ENCODE assay signal across 1 cellular context in genomic region chr18:35155403-35156117, GRCh38.
TF ChIP-seq lines count a peak whose summit lies in the region.

No MANE protein-coding gene starts in this region.

TF ChIP-seq in HepG2, 621 proteins besides CTCF, POLR2A, EP300 and RAD21 (continued from another document):
- TF ChIP-seq ZNF576 (CRISPR knock-in tag; IDR thresholded peaks at IDR 0.05) = no peak
- no peak for TF ChIP-seq FLYWCH1 (CRISPR knock-in tag; IDR thresholded peaks at IDR 0.05)
- TF ChIP-seq TP53 (CRISPR knock-in tag; conservative IDR thresholded peaks at IDR 0.05) = no peak
- TF ChIP-seq ZC3H4 (CRISPR knock-in tag; IDR thresholded peaks at IDR 0.05; ENCODE audit: borderline replicate concordance) = no peak
- no peak for TF ChIP-seq ZNF281 (CRISPR knock-in tag; IDR thresholded peaks at IDR 0.05; ENCODE audit: borderline replicate concordance)
- TF ChIP-seq NR3C1 (CRISPR knock-in tag; IDR thresholded peaks at IDR 0.05) = no peak
- no peak for TF ChIP-seq MTF2 (CRISPR knock-in tag; IDR thresholded peaks at IDR 0.05; ENCODE audit: borderline replicate concordance)
- peak; percentile 40; the same call in 1 of the 2 replicates for TF ChIP-seq FOXO1 (CRISPR knock-in tag; IDR thresholded peaks at IDR 0.05)
- no peak for TF ChIP-seq ZNF891 (CRISPR knock-in tag; IDR thresholded peaks at IDR 0.05)
- peak; percentile 50 for TF ChIP-seq ZNF687 (CRISPR knock-in tag; IDR thresholded peaks at IDR 0.05)
